ENCODE assay signal across 24 cellular contexts in the genomic region with DNA sequence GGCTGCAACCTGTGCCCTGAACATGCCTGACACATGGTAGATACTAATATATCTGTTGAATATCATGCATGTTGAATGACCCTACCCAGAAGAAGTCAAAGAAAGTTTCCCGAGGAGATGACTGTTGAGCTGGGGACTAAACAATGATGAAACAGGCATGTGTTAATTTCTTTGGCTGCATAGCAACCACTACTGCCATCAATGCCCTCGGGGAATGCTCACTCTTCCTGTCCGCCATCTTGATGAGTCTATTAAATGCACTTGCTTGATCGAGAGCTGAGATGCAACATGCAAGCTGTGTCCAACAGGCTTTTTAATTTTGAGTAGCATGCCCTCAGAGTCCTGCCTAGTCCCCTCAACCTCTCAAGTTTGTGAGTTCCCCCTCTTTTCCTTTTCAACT. TPM values are rescaled to one million over a fixed set of nuclear protein-coding genes. Genes with fewer than 3 reads are reported as not detected.
DNase-seq lines count a peak whose midpoint lies in the region; ATAC-seq and TF ChIP-seq lines count a peak whose summit lies in the region.
"Had no signal": no experiment of that assay in that cellular context is flagged by ENCODE, and none has a peak within 500 bp of the region (broad histone marks: within the 10 kb centered on the region; RNA-seq: fewer than 3 reads in every experiment).

No MANE protein-coding gene starts in this region.

- no peaks in the 10 kb centered on the region for H4K20me1 ChIP-seq in BLaER1

- ATAC-seq in GM21737 (IDR thresholded peaks at IDR 0.05; ENCODE audit: unreplicated experiment) (no peak), HG03460 (IDR thresholded peaks at IDR 0.05; ENCODE audit: unreplicated experiment) (no peak)
- ATAC-seq: Panc1 had no signal

- no peak for TF ChIP-seq CTCF in fibroblast of mammary gland (conservative IDR thresholded peaks at IDR 0.05; ENCODE audit: control insufficient read depth, insufficient read depth, low read depth, low read length)

- H3K4me3 ChIP-seq in BLaER1 (no peak overlapping the region), fibroblast of mammary gland (ENCODE audit: control insufficient read depth, low read depth, low read length) (no peak overlapping the region)
- H3K4me3 ChIP-seq: MG63, SJCRH30 had no signal

- peaks cover 27% of the 10 kb centered on the region for H3K4me1 ChIP-seq in BLaER1
- H3K4me1 ChIP-seq: BE2C, SJCRH30 had no signal

- DNase-seq in EH (ENCODE audit: low read depth) (peak; percentile 35), M059J (ENCODE audit: low read depth) (peak; percentile 97), fibroblast of mammary gland (ENCODE audit: low read depth) (peak; percentile 7), NCI-H2107 (lab: John Stamatoyannopoulos, UW) (no peak)
- DNase-seq: BE2C; CD4-positive, alpha-beta T cell; DND-41; GF-D8; HCEC 1CT; IMR-90; MG63; NCI-H1048; NCI-H1417 treated with DMSO at 0.1 percent for 48 hours; NCI-H187; NCI-H2227 treated with DMSO at 0.1 percent for 48 hours; NCI-H510A treated with DMSO at 0.1 percent for 48 hours; NCI-H82; SJCRH30; T-helper 9 cell had no signal

- no peaks in the 10 kb centered on the region for H3K36me3 ChIP-seq in BLaER1
- H3K36me3 ChIP-seq: BE2C, MG63, SJCRH30 had no signal

- H3K4me2 ChIP-seq in BLaER1 = peak overlapping the region; percentile 58

- H3K27me3 ChIP-seq in BLaER1 = no peaks in the 10 kb centered on the region
- H3K27me3 ChIP-seq: BE2C, MG63, SJCRH30 had no signal

- H3K27ac ChIP-seq in BLaER1 = no peak overlapping the region
- H3K27ac ChIP-seq: SJCRH30 had no signal

- H3K9ac ChIP-seq in BLaER1 = no peak overlapping the region

- peaks cover 8% of the 10 kb centered on the region for H3K9me3 ChIP-seq in BLaER1
- H3K9me3 ChIP-seq: BE2C, MG63, SJCRH30 had no signal

RNA-seq across cellular contexts. Expression of a gene that starts 31.3 kb away (rescaled TPM):
- 8.6 and 9.8 TPM in 2 replicates for total RNA-seq in M059J (2014; rRNA removed; shearing (Covaris generic))
- total RNA-seq: CD4-positive, alpha-beta T cell; T-helper 1 cell treated with Interleukin-12 subunit alpha and Interleukin-12 subunit beta and Interleukin-4 antibody, amounts not matched to agents 30 ng/mL and 1 ng/mL, for 36 hours had no signal
